In the genomic region with DNA sequence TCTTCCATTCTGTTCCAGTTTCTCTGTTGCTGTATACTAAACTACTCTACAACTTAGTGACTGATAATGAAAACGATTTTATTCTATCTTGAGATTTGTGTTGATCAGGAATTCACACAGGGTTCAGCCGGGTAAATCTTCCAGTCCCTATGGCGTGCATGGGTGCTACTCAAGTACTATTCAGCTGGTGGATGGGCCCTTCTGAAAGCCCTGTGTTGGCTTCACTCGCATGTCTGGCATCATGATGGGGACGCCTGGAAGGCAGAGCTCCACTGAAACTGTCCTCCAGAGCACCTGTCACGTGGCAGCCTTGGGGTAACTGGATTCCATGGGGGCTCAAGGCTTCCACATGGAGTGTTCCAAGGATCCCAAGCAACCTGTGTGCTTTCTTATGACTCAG, we compare ENCODE assay signal across 23 cellular contexts.
A peak's percentile ranks its signal among the peaks of the same experiment; 100 is the strongest.
DNase-seq lines count a peak whose midpoint lies in the region; ATAC-seq and TF ChIP-seq lines count a peak whose summit lies in the region.
"Had no signal": no experiment of that assay in that cellular context is flagged by ENCODE, and none has a peak within 500 bp of the region (broad histone marks: within the 10 kb centered on the region; RNA-seq: fewer than 3 reads in every experiment).

No MANE protein-coding gene starts in this region.

- H3K9me3 ChIP-seq in right cardiac atrium (ENCODE audit: control insufficient read depth, low read length), result no peaks in the 10 kb centered on the region
- H3K9me3 ChIP-seq in thyroid gland, result no peaks in the 10 kb centered on the region
- H3K9me3 ChIP-seq: BE2C, BLaER1 had no signal

- no peaks in the 10 kb centered on the region for H3K27me3 ChIP-seq in right cardiac atrium (ENCODE audit: control insufficient read depth, insufficient read depth)
- no peaks in the 10 kb centered on the region for H3K27me3 ChIP-seq in thyroid gland
- H3K27me3 ChIP-seq: BE2C, BLaER1 had no signal

- no peaks in the 10 kb centered on the region for H3K36me3 ChIP-seq in thyroid gland
- H3K36me3 ChIP-seq: BE2C, BLaER1 had no signal

- TF ChIP-seq POLR2A in thyroid gland (IDR thresholded peaks at IDR 0.05), result no peak

- H3K27ac ChIP-seq in right cardiac atrium (ENCODE audit: low read length), result no peak overlapping the region
- H3K27ac ChIP-seq in thyroid gland, result peak overlapping the region; percentile 38 to 57 (median 51)
- H3K27ac ChIP-seq: BLaER1 had no signal

- H3K4me3 ChIP-seq in right cardiac atrium (ENCODE audit: low read length), result no peak overlapping the region
- H3K4me3 ChIP-seq in thyroid gland (replicated peaks in 1 of 3), result no peak overlapping the region
- H3K4me3 ChIP-seq: BLaER1, GM12878 had no signal

- DNase-seq in NCI-H345 (lab: John Stamatoyannopoulos, UW), result peak; percentile 19
- no peak for DNase-seq in NCI-H345 treated with DMSO at 0.1 percent for 48 hours (lab: John Stamatoyannopoulos, UW; ENCODE audit: unreplicated experiment)
- DNase-seq in right cardiac atrium, result peak in 2 of 3 donors; percentile 2 to 7
- no peak for DNase-seq in Right ventricle myocardium inferior (ENCODE audit: missing footprints)
- DNase-seq in DMS79 treated with DMSO at 0.1 percent for 48 hours (lab: John Stamatoyannopoulos, UW), result peak; percentile 54
- peak; percentile 60 to 63 for DNase-seq in thyroid gland
- DNase-seq: 8988T; ACHN; BE2C; C1 segment of cervical spinal cord; CD4-positive, alpha-beta memory T cell; CD4-positive, CD25-positive, alpha-beta regulatory T cell; CD8-positive, alpha-beta memory T cell; COR-L47; DMS 273 treated with DMSO at 0.1 percent for 48 hours; DMS153; DND-41; EL; GDM1 had no signal

- ATAC-seq in right cardiac atrium (no peak), Right ventricle myocardium inferior (no peak), HG03520 (IDR thresholded peaks at IDR 0.05; ENCODE audit: unreplicated experiment) (no peak), HG02642 (IDR thresholded peaks at IDR 0.05; ENCODE audit: poor library complexity, unreplicated experiment) (no peak)

- no peak for TF ChIP-seq CTCF in thyroid gland (IDR thresholded peaks at IDR 0.05)

- 80% methylated on average over 6 of the region's 6 CpGs for WGBS in right cardiac atrium
- 35 to 50% methylated on average over 3 of the region's 6 CpGs for WGBS in thyroid gland, 2 donors

- H3K4me1 ChIP-seq in right cardiac atrium (ENCODE audit: control insufficient read depth, insufficient read depth, low read length) (no peaks in the 10 kb centered on the region), thyroid gland (peaks cover 33 to 49% of the 10 kb centered on the region in 2 donors)

- intact Hi-C loops in right cardiac atrium (cut with DNase I), result no loop called here
- intact Hi-C loops in Right ventricle myocardium inferior (cut with DNase I), result no loop called here
- intact Hi-C loops in thyroid gland (cut with DNase I), result loop anchor here (5.0 kb wide), 1 partner anchor 70 kb away; no protein-coding TSS in a partner anchor

Comparison
In these comparisons a context has a peak if more than half of its experiments do, and no peak if none do; other contexts are left out.
1. DNase-seq: peak in NCI-H345 (single experiment), right cardiac atrium (2 of 3), DMS79 treated with DMSO at 0.1 percent for 48 hours (single experiment) and thyroid gland (2 of 2); none in NCI-H345 treated with DMSO at 0.1 percent for 48 hours (single experiment) and Right ventricle myocardium inferior (single experiment).